2 cellular contexts compared by ENCODE assay signal in the genomic region with DNA sequence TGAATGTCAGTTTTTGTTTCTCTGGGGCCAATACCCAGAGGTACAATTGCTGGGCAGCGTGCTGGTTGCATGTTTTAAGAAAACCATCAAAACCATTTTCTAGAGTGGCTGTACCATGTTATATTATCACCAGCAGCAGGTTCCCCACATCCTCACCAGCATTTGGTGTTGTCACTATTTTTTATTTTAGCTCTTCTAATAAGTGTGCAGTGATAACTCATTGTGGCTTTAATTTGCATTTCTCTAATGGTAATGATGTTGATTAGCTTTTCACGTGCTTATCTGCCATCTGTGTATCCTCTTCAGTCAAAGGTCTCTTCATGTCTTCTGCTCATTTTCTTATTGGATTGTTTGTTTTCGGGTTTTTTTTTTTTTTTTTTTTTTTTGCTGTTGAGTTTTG.
TF ChIP-seq lines count a peak whose summit lies in the region.

No MANE protein-coding gene starts in this region.

TF ChIP-seq in HEK293, 187 proteins besides CTCF, POLR2A, EP300 and RAD21:
- TF ChIP-seq ZNF335 (tag by site-specific recombination; conservative IDR thresholded peaks at IDR 0.05), result no peak
- TF ChIP-seq, protein P1, sequence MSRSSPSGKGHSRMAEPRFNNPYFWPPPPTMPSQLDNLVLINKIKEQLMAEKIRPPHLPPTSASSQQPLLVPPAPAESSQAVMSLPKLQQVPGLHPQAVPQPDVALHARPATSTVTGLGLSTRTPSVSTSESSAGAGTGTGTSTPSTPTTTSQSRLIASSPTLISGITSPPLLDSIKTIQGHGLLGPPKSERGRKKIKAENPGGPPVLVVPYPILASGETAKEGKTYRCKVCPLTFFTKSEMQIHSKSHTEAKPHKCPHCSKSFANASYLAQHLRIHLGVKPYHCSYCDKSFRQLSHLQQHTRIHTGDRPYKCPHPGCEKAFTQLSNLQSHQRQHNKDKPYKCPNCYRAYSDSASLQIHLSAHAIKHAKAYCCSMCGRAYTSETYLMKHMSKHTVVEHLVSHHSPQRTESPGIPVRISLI (tag by site-specific recombination; IDR thresholded peaks at IDR 0.05), result peak; percentile 74; the same call in 1 of the 2 replicates

TF ChIP-seq in K562, 482 proteins besides CTCF, POLR2A, EP300 and RAD21:
- no peak for TF ChIP-seq GATAD2A (IDR thresholded peaks at IDR 0.05)
- TF ChIP-seq ZBTB7A (IDR thresholded peaks at IDR 0.05; ENCODE audit: borderline replicate concordance, control insufficient read depth, low read depth, low read length), result no peak
- TF ChIP-seq RBM25 (IDR thresholded peaks at IDR 0.05; ENCODE audit: low read depth, low read length, severe bottlenecking), result peak; percentile 91
